13 cellular contexts compared by ENCODE assay signal in genomic region chr6:41728073-41728936, GRCh38. TPM values are rescaled to one million over a fixed set of nuclear protein-coding genes. Genes with fewer than 3 reads are reported as not detected.
A peak's percentile ranks its signal among the peaks of the same experiment; 100 is the strongest.
DNase-seq lines count a peak whose midpoint lies in the region; ATAC-seq and TF ChIP-seq lines count a peak whose summit lies in the region.
"Had no signal": no experiment of that assay in that cellular context is flagged by ENCODE, and none has a peak within 500 bp of the region (broad histone marks: within the 10 kb centered on the region; RNA-seq: fewer than 3 reads in every experiment).

No MANE protein-coding gene starts in this region.

- peaks cover 98% of the 10 kb centered on the region for H3K4me1 ChIP-seq in OCI-LY7 (ENCODE audit: insufficient read depth, low read length, poor library complexity, severe bottlenecking)
- H3K4me1 ChIP-seq in spleen: peaks cover 57 to 100% (median 100%) of the 10 kb centered on the region in 6 donors
- no peaks in the 10 kb centered on the region for H3K4me1 ChIP-seq in HAP-1
- peaks cover 8% of the 10 kb centered on the region for H3K4me1 ChIP-seq in mesendoderm (ENCODE audit: control insufficient read depth, low read depth, low read length)
- H3K4me1 ChIP-seq: SJCRH30 had no signal

- H4K5ac ChIP-seq in mesendoderm (ENCODE audit: low read length): no peak overlapping the region

- no peak for TF ChIP-seq CTCF in OCI-LY7 (conservative IDR thresholded peaks at IDR 0.05; ENCODE audit: low read length)
- TF ChIP-seq CTCF in spleen (IDR thresholded peaks at IDR 0.05 in 8 of 11, conservative IDR thresholded peaks at IDR 0.05 in 3 of 11): no peak

- peaks cover 4% of the 10 kb centered on the region; the same call in 1 of the 2 replicates for H4K20me1 ChIP-seq in OCI-LY7 (ENCODE audit: insufficient read depth, low read length)

- POLR2A ChIA-PET in OCI-LY7 (lab: Charles Lee): interaction anchor here (8.3 kb wide), 1 partner anchor 23 kb away, joined by 118 read pairs; no protein-coding TSS in a partner anchor

- no peak overlapping the region for H2BK120ac ChIP-seq in mesendoderm (ENCODE audit: low read depth, low read length)

- H2AFZ ChIP-seq in OCI-LY7 (ENCODE audit: low read length): no peak overlapping the region

- no TSS peak for BruUV-seq in OCI-LY7 (replicated peaks; lab: Mats Ljungman, UMichigan)

- H2BK5ac ChIP-seq in mesendoderm (ENCODE audit: low read length): no peak overlapping the region

- H3K4me2 ChIP-seq in OCI-LY7 (ENCODE audit: low read length): peak overlapping the region; percentile 97
- no peak overlapping the region for H3K4me2 ChIP-seq in mesendoderm (ENCODE audit: low read length)

- H3K18ac ChIP-seq in mesendoderm (ENCODE audit: low read length): no peak overlapping the region

- peaks cover 86% of the 10 kb centered on the region for H3K79me2 ChIP-seq in OCI-LY7 (ENCODE audit: insufficient read depth, low read depth, low read length)
- H3K79me2 ChIP-seq in mesendoderm (ENCODE audit: control insufficient read depth, insufficient read depth, low read length): no peaks in the 10 kb centered on the region

- H4K8ac ChIP-seq in mesendoderm (ENCODE audit: low read depth, low read length): no peak overlapping the region

- H3K79me1 ChIP-seq in mesendoderm (ENCODE audit: low read length): no peaks in the 10 kb centered on the region

- no peak overlapping the region for H2AK5ac ChIP-seq in mesendoderm (ENCODE audit: low read length)

- DNase-seq in NCI-H1092 treated with DMSO at 0.1 percent for 48 hours (lab: John Stamatoyannopoulos, UW): peak; percentile 79
- peak; percentile 47 for DNase-seq in OCI-LY7 (ENCODE audit: low spot score)
- peak in 26 of 51 donors; percentile 23 to 77 (median 50) for DNase-seq in hypothalamus (lab: John Stamatoyannopoulos, UW)
- DNase-seq in spleen: peak; percentile 89
- DNase-seq in HAP-1 (ENCODE audit: low spot score in 2 of 2): no peak
- no peak for DNase-seq in HPDE6-E6E7 (ENCODE audit: extremely low spot score)
- no peak for DNase-seq in mesendoderm
- DNase-seq: activated CD8-positive, alpha-beta T cell treated with anti-CD3 and anti-CD28 coated beads for 36 hours; EL; foreskin keratinocyte; SJCRH30 had no signal

- H3K9me2 ChIP-seq in OCI-LY7 (ENCODE audit: insufficient read depth, low read length): no peaks in the 10 kb centered on the region

- WGBS in spleen, 5 donors: 67 to 83% (median 78%) methylated on average over 15 to 19 of the region's 19 CpGs
- WGBS in mesendoderm (ENCODE audit: extremely low coverage, insufficient coverage, low lambda C conversion rate): no CpG with 5 or more reads among the region's 19 CpGs

- H3K36me3 ChIP-seq in OCI-LY7 (ENCODE audit: insufficient read depth, low read length) (no peaks in the 10 kb centered on the region), spleen (peaks cover 0 to 21% (median 0%) of the 10 kb centered on the region in 6 donors), HAP-1 (replicated peaks) (no peaks in the 10 kb centered on the region; the same call in 1 of the 2 replicates), mesendoderm (ENCODE audit: control insufficient read depth, insufficient read depth, low read length) (no peaks in the 10 kb centered on the region)
- H3K36me3 ChIP-seq: SJCRH30 had no signal

- no peak overlapping the region for H2BK15ac ChIP-seq in mesendoderm (replicated peaks; ENCODE audit: low read depth)

- no peaks in the 10 kb centered on the region for H3K9me3 ChIP-seq in OCI-LY7 (ENCODE audit: low read length)
- H3K9me3 ChIP-seq in spleen: no peaks in the 10 kb centered on the region
- no peaks in the 10 kb centered on the region for H3K9me3 ChIP-seq in HAP-1
- H3K9me3 ChIP-seq: SJCRH30 had no signal

- CTCF ChIA-PET in OCI-LY7 (lab: Charles Lee; ENCODE audit: unreplicated experiment): interaction anchor here (0.6 to 0.8 kb wide), 2 partner anchors 11 to 22 kb away, joined by 3 to 4 read pairs; no protein-coding TSS in a partner anchor

- in situ Hi-C loops in HAP-1 (cut with MboI; ENCODE audit: low sequenced_read_pairs): no loop called here

- TF ChIP-seq POLR2A in spleen (IDR thresholded peaks at IDR 0.05): peak in 1 of 3 donors; percentile 38

- H3K27me3 ChIP-seq in spleen (replicated peaks in 1 of 7) (no peaks in the 10 kb centered on the region), HAP-1 (ENCODE audit: low read depth) (no peaks in the 10 kb centered on the region), mesendoderm (ENCODE audit: insufficient read depth, low read length, poor library complexity) (no peaks in the 10 kb centered on the region)
- H3K27me3 ChIP-seq: foreskin keratinocyte had no signal

- H3K4me3 ChIP-seq in OCI-LY7 (ENCODE audit: low read depth, low read length, poor library complexity, severe bottlenecking): peak overlapping the region; percentile 91
- peak overlapping the region in 2 of 8 donors; percentile 98 for H3K4me3 ChIP-seq in spleen
- no peak overlapping the region for H3K4me3 ChIP-seq in HAP-1
- H3K4me3 ChIP-seq in mesendoderm (ENCODE audit: low read length): no peak overlapping the region
- H3K4me3 ChIP-seq: SJCRH30 had no signal

- H3K9ac ChIP-seq in mesendoderm (ENCODE audit: low read length): no peak overlapping the region

- ATAC-seq in GM18520 (IDR thresholded peaks at IDR 0.05; ENCODE audit: unreplicated experiment): no peak
- ATAC-seq: activated CD8-positive, alpha-beta T cell treated with anti-CD3 and anti-CD28 coated beads for 36 hours; foreskin keratinocyte had no signal

- H3K23ac ChIP-seq in mesendoderm (ENCODE audit: low read length): no peak overlapping the region

- no peak overlapping the region for H3K56ac ChIP-seq in mesendoderm (ENCODE audit: low read length)

- peak overlapping the region; percentile 94 for H3K27ac ChIP-seq in OCI-LY7 (ENCODE audit: low read depth, low read length, poor library complexity, severe bottlenecking)
- H3K27ac ChIP-seq in spleen: peak overlapping the region; percentile 13 to 100 (median 98)
- no peak overlapping the region for H3K27ac ChIP-seq in mesendoderm (ENCODE audit: low read depth, low read length)
- H3K27ac ChIP-seq: foreskin keratinocyte, SJCRH30 had no signal

- intact Hi-C loops in OCI-LY7 (cut with micrococcal nuclease; ENCODE audit: unreplicated experiment): loop anchor here (10.0 kb wide), 1 partner anchor 1016 kb away; the partner anchor contains the start of gene TBCC
- intact Hi-C loops in spleen (cut with DNase I; ENCODE audit: low total_unique reads): no loop called here

- no peak overlapping the region for H3K4ac ChIP-seq in mesendoderm (ENCODE audit: low read depth, low read length)

RNA-seq across cellular contexts. Expression of gene TFEB, which starts 7.1 kb away (rescaled TPM):
- total RNA-seq in OCI-LY7 (2014; rRNA removed; shearing (Covaris generic)): 25.3 and 36.8 TPM in 2 replicates
- total RNA-seq in OCI-LY7 (2022): 48.6 and 60.0 TPM in 2 replicates
- total RNA-seq in spleen: 10 to 100 TPM; 55.9 to 80.8 (median 75.3) TPM
- 100 to 1,000 TPM in 1 of 3 donors, 10 to 100 TPM in 2; 83.5 to 150 (median 97.4) TPM for polyA plus RNA-seq in spleen
- polyA plus RNA-seq in mesendoderm (2013, experiment 1 of 2): 0.11 TPM
- polyA plus RNA-seq in mesendoderm (2013, experiment 2 of 2): 0.22 TPM

RNA-seq across cellular contexts. Expression of gene PGC, which starts 18.9 kb away (rescaled TPM):
- total RNA-seq in OCI-LY7 (2014; rRNA removed; shearing (Covaris generic)): not detected in 2 replicates
- not detected in 2 replicates for total RNA-seq in OCI-LY7 (2022)
- total RNA-seq in spleen: not detected
- under 1 TPM; 0.26 to 0.74 (median 0.48) TPM for polyA plus RNA-seq in spleen
- 0.13 TPM for polyA plus RNA-seq in mesendoderm (2013, experiment 1 of 2)
- 0.10 TPM for polyA plus RNA-seq in mesendoderm (2013, experiment 2 of 2)
- total RNA-seq: activated CD8-positive, alpha-beta T cell treated with anti-CD3 and anti-CD28 coated beads for 36 hours; foreskin keratinocyte; neural crest cell; SJCRH30 had no signal
- polyA plus RNA-seq: foreskin keratinocyte had no signal

RNA-seq across cellular contexts. Expression of gene FRS3, which starts 51.4 kb away (rescaled TPM):
- total RNA-seq in OCI-LY7 (2014; rRNA removed; shearing (Covaris generic)): 5.6 and 8.2 TPM in 2 replicates
- 7.9 and 8.7 TPM in 2 replicates for total RNA-seq in OCI-LY7 (2022)
- total RNA-seq in spleen: 1 to 10 TPM; 3.7 to 7.3 (median 6.3) TPM
- polyA plus RNA-seq in spleen: 1 to 10 TPM; 2.6 to 6.2 (median 4.8) TPM
- 1.7 TPM for polyA plus RNA-seq in mesendoderm (2013, experiment 1 of 2)
- 1.7 TPM for polyA plus RNA-seq in mesendoderm (2013, experiment 2 of 2)

RNA-seq across cellular contexts. Expression of gene PRICKLE4, which starts 52.3 kb away (rescaled TPM):
- 0.93 and 1.8 TPM in 2 replicates for total RNA-seq in OCI-LY7 (2014; rRNA removed; shearing (Covaris generic))
- total RNA-seq in OCI-LY7 (2022): 1.2 and 2.6 TPM in 2 replicates
- 10 to 100 TPM in 5 of 7 donors, 1 to 10 TPM in 2; 5.4 to 32.8 (median 14.2) TPM for total RNA-seq in spleen
- 1 to 10 TPM in 1 of 3 donors, under 1 TPM in 2; 0.41 to 5.3 (median 0.61) TPM for polyA plus RNA-seq in spleen
- 0.03 TPM for polyA plus RNA-seq in mesendoderm (2013, experiment 1 of 2)
- 0.11 TPM for polyA plus RNA-seq in mesendoderm (2013, experiment 2 of 2)
- total RNA-seq: activated CD8-positive, alpha-beta T cell treated with anti-CD3 and anti-CD28 coated beads for 36 hours had no signal

RNA-seq across cellular contexts. Expression of gene TOMM6, which starts 59.2 kb away (rescaled TPM):
- total RNA-seq in OCI-LY7 (2014; rRNA removed; shearing (Covaris generic)): 84.9 and 131 TPM in 2 replicates
- 213 and 277 TPM in 2 replicates for total RNA-seq in OCI-LY7 (2022)
- total RNA-seq in spleen: 100 to 1,000 TPM; 110 to 152 (median 135) TPM
- polyA plus RNA-seq in spleen: 100 to 1,000 TPM; 376 to 439 (median 430) TPM
- polyA plus RNA-seq in mesendoderm (2013, experiment 1 of 2): 376 TPM
- polyA plus RNA-seq in mesendoderm (2013, experiment 2 of 2): 369 TPM

Comparison
In these comparisons a context has a peak if more than half of its experiments do, and no peak if none do; other contexts are left out.
1. DNase-seq: peak in NCI-H1092 treated with DMSO at 0.1 percent for 48 hours (single experiment), OCI-LY7 (single experiment), hypothalamus (26 of 51) and spleen (single experiment); none in HAP-1 (0 of 2), HPDE6-E6E7 (single experiment) and mesendoderm (single experiment).